15 cellular contexts compared by ENCODE assay signal in the genomic region with DNA sequence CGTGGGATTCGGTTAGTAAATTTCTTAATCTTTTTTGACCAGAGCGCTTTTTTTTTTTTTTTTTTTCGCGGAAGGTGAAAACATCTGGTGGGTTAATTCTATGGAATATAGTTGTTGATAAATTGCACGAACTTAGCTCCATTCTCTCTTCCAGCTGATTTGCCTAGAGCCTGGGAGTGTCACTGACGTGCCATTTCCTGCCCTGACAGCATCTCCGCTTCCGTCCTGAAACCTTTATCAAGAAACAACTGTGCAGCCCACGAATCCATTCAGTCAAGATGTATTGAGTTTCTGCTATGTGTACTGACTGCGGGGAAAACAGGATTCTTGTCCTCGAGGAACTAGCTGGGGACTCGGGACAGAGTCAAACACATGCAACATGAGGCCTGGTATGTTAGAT. TPM values are rescaled to one million over a fixed set of nuclear protein-coding genes. Genes with fewer than 3 reads are reported as not detected.
DNase-seq lines count a peak whose midpoint lies in the region; TF ChIP-seq lines count a peak whose summit lies in the region.
"Had no signal": no experiment of that assay in that cellular context is flagged by ENCODE, and none has a peak within 500 bp of the region (broad histone marks: within the 10 kb centered on the region; RNA-seq: fewer than 3 reads in every experiment).

No MANE protein-coding gene starts in this region.

- H2BK120ac ChIP-seq in neuronal stem cell (ENCODE audit: low read depth, low read length) = no peak overlapping the region

- no peak overlapping the region for H4K91ac ChIP-seq in neuronal stem cell (ENCODE audit: low read depth, low read length, poor library complexity)

- H3K27ac Mint-ChIP-seq in CD14-positive monocyte = no peak overlapping the region
- no peak overlapping the region for H3K27ac Mint-ChIP-seq in activated CD4-positive, alpha-beta memory T cell treated with anti-CD3 and anti-CD28 coated beads, Interleukin-2, amount 10 ng/mL, durations not matched to agents 7 days and 5 days
- H3K27ac Mint-ChIP-seq: activated naive CD8-positive, alpha-beta T cell treated with anti-CD3 and anti-CD28 coated beads, Interleukin-2, amount 50 U/mL, for 24 hours; naive thymus-derived CD4-positive, alpha-beta T cell had no signal

- 22 to 34% methylated on average over 13 of the region's 13 CpGs for WGBS in esophagus squamous epithelium, 2 donors
- no CpG with 5 or more reads among the region's 13 CpGs for WGBS in neuronal stem cell (ENCODE audit: extremely low coverage in 2 of 2, insufficient read length in 2 of 2, insufficient replicate concordance in 1 of 2), 2 donors

- H3K36me3 Mint-ChIP-seq in CD14-positive monocyte = no peaks in the 10 kb centered on the region
- H3K36me3 Mint-ChIP-seq in activated CD4-positive, alpha-beta memory T cell treated with anti-CD3 and anti-CD28 coated beads, Interleukin-2, amount 10 ng/mL, durations not matched to agents 7 days and 5 days (ENCODE audit: low read depth) = no peaks in the 10 kb centered on the region
- H3K36me3 Mint-ChIP-seq: naive thymus-derived CD4-positive, alpha-beta T cell had no signal

- no peaks in the 10 kb centered on the region for H3K9me3 Mint-ChIP-seq in CD14-positive monocyte
- H3K9me3 Mint-ChIP-seq in activated CD4-positive, alpha-beta memory T cell treated with anti-CD3 and anti-CD28 coated beads, Interleukin-2, amount 10 ng/mL, durations not matched to agents 7 days and 5 days = no peaks in the 10 kb centered on the region
- H3K9me3 Mint-ChIP-seq: activated naive CD8-positive, alpha-beta T cell treated with anti-CD3 and anti-CD28 coated beads, Interleukin-2, amount 50 U/mL, for 24 hours; naive thymus-derived CD4-positive, alpha-beta T cell had no signal

- no peak overlapping the region for H4K8ac ChIP-seq in neuronal stem cell (ENCODE audit: low read depth, low read length)

- H3K4me1 ChIP-seq in esophagus squamous epithelium (peaks cover 0 to 35% (median 6%) of the 10 kb centered on the region in 3 donors), neuronal stem cell (ENCODE audit: control insufficient read depth in 2 of 2, insufficient read depth in 1 of 2, low read depth in 1 of 2, low read length in 2 of 2) (peaks cover 12 to 33% of the 10 kb centered on the region in 2 donors)
- H3K4me1 ChIP-seq: sigmoid colon, testis had no signal

- H3K4me2 ChIP-seq in neuronal stem cell (ENCODE audit: insufficient read depth, low read length, poor library complexity, severe bottlenecking) = no peak overlapping the region

- no peak overlapping the region for H3K9ac ChIP-seq in neuronal stem cell (ENCODE audit: low read depth, low read length, poor library complexity)

- peaks cover 15% of the 10 kb centered on the region for H3K4me1 Mint-ChIP-seq in CD14-positive monocyte
- H3K4me1 Mint-ChIP-seq in activated CD4-positive, alpha-beta memory T cell treated with anti-CD3 and anti-CD28 coated beads, Interleukin-2, amount 10 ng/mL, durations not matched to agents 7 days and 5 days = no peaks in the 10 kb centered on the region
- H3K4me1 Mint-ChIP-seq: activated naive CD8-positive, alpha-beta T cell treated with anti-CD3 and anti-CD28 coated beads, Interleukin-2, amount 50 U/mL, for 24 hours had no signal

- no peak overlapping the region for H2BK15ac ChIP-seq in neuronal stem cell (ENCODE audit: low read length)

- no peaks in the 10 kb centered on the region for H3K27me3 ChIP-seq in esophagus squamous epithelium
- no peaks in the 10 kb centered on the region for H3K27me3 ChIP-seq in neuronal stem cell (ENCODE audit: control insufficient read depth in 3 of 3, insufficient read depth in 3 of 3, low read depth in 1 of 3, low read length in 3 of 3)
- H3K27me3 ChIP-seq: gastrocnemius medialis, sigmoid colon, testis had no signal

- intact Hi-C loops in esophagus squamous epithelium (cut with DNase I) = no loop called here
- intact Hi-C loops in CD14-positive monocyte (cut with micrococcal nuclease) = no loop called here

- H2AK5ac ChIP-seq in neuronal stem cell (ENCODE audit: low read depth, low read length) = no peak overlapping the region

- no peak overlapping the region for H3K4me3 Mint-ChIP-seq in CD14-positive monocyte
- H3K4me3 Mint-ChIP-seq in activated CD4-positive, alpha-beta memory T cell treated with anti-CD3 and anti-CD28 coated beads, Interleukin-2, amount 10 ng/mL, durations not matched to agents 7 days and 5 days = no peak overlapping the region
- H3K4me3 Mint-ChIP-seq: activated naive CD8-positive, alpha-beta T cell treated with anti-CD3 and anti-CD28 coated beads, Interleukin-2, amount 50 U/mL, for 24 hours; naive thymus-derived CD4-positive, alpha-beta T cell had no signal

- H3K27ac ChIP-seq in esophagus squamous epithelium (peak overlapping the region; percentile 71 to 90 (median 78)), neuronal stem cell (replicated peaks; ENCODE audit: low read length) (no peak overlapping the region)
- H3K27ac ChIP-seq: C4-2B, sigmoid colon, testis had no signal

- H3K23ac ChIP-seq in neuronal stem cell (ENCODE audit: low read depth, low read length, poor library complexity) = no peak overlapping the region

- CTCF ChIA-PET in activated CD4-positive, alpha-beta memory T cell treated with anti-CD3 and anti-CD28 coated beads, Interleukin-2, amount 10 ng/mL, durations not matched to agents 7 days and 5 days (lab: Charles Lee) = interaction anchor here (0.6 kb wide), 3 partner anchors 8 to 217 kb away, joined by 3 read pairs; no protein-coding TSS in a partner anchor

- H3K9me3 ChIP-seq in esophagus squamous epithelium = no peaks in the 10 kb centered on the region
- H3K9me3 ChIP-seq in neuronal stem cell (replicated peaks in 1 of 2; ENCODE audit: control insufficient read depth in 2 of 2, insufficient read depth in 1 of 2, low read depth in 1 of 2, low read length in 2 of 2) = no peaks in the 10 kb centered on the region
- H3K9me3 ChIP-seq: gastrocnemius medialis, sigmoid colon, testis had no signal

- peak overlapping the region in 2 of 4 donors; percentile 12 to 38 for H3K4me3 ChIP-seq in esophagus squamous epithelium
- H3K4me3 ChIP-seq in neuronal stem cell (ENCODE audit: low read length in 2 of 2) = peak overlapping the region in 1 of 2 donors; percentile 35
- H3K4me3 ChIP-seq: gastrocnemius medialis, sigmoid colon, testis had no signal

- no peak overlapping the region for H2BK5ac ChIP-seq in neuronal stem cell (ENCODE audit: low read length)

- H3K36me3 ChIP-seq in esophagus squamous epithelium (no peaks in the 10 kb centered on the region), neuronal stem cell (replicated peaks in 1 of 2; ENCODE audit: control insufficient read depth in 2 of 2, insufficient read depth in 2 of 2, low read length in 2 of 2) (no peaks in the 10 kb centered on the region)
- H3K36me3 ChIP-seq: gastrocnemius medialis, sigmoid colon had no signal

- H2AFZ ChIP-seq in neuronal stem cell (ENCODE audit: low read length) = peak overlapping the region; percentile 78

- H3K18ac ChIP-seq in neuronal stem cell (ENCODE audit: low read length) = no peak overlapping the region

- POLR2A ChIA-PET in activated CD4-positive, alpha-beta memory T cell treated with anti-CD3 and anti-CD28 coated beads, Interleukin-2, amount 10 ng/mL, durations not matched to agents 7 days and 5 days (lab: Charles Lee) = no interaction called here

- no peak overlapping the region for H2BK12ac ChIP-seq in neuronal stem cell (ENCODE audit: low read length)

- no peaks in the 10 kb centered on the region for H3K79me1 ChIP-seq in neuronal stem cell (ENCODE audit: low read depth, low read length)

- peak; percentile 30 for DNase-seq in EL
- peak; percentile 61 for DNase-seq in RPMI7951 (ENCODE audit: low read depth)
- no peak for DNase-seq in esophagus squamous epithelium (lab: John Stamatoyannopoulos, UW)
- DNase-seq in neuronal stem cell (ENCODE audit: low spot score) = no peak
- DNase-seq in NCI-H526 (lab: John Stamatoyannopoulos, UW) = no peak
- DNase-seq in CD14-positive monocyte (ENCODE audit: low spot score) = no peak
- no peak for DNase-seq in activated CD4-positive, alpha-beta memory T cell treated with anti-CD3 and anti-CD28 coated beads, Interleukin-2, amount 10 ng/mL, durations not matched to agents 7 days and 5 days
- DNase-seq in GDM1 (lab: John Stamatoyannopoulos, UW) = no peak
- DNase-seq: activated naive CD8-positive, alpha-beta T cell treated with anti-CD3 and anti-CD28 coated beads, Interleukin-2, amount 50 U/mL, for 24 hours; naive thymus-derived CD4-positive, alpha-beta T cell; NCI-H187 treated with DMSO at 0.1 percent for 48 hours; sigmoid colon had no signal

- no peak overlapping the region for H3K4ac ChIP-seq in neuronal stem cell (ENCODE audit: low read length)

- no peak for TF ChIP-seq CTCF in esophagus squamous epithelium (IDR thresholded peaks at IDR 0.05)
- no peak for TF ChIP-seq CTCF in CD14-positive monocyte (IDR thresholded peaks at IDR 0.05)

- H3K14ac ChIP-seq in neuronal stem cell (ENCODE audit: low read length) = no peak overlapping the region

- peaks cover under 1 to 11% (median 5%) of the 10 kb centered on the region in 3 donors for H3K27me3 Mint-ChIP-seq in CD14-positive monocyte (ENCODE audit: low read depth in 3 of 3)
- H3K27me3 Mint-ChIP-seq in activated CD4-positive, alpha-beta memory T cell treated with anti-CD3 and anti-CD28 coated beads, Interleukin-2, amount 10 ng/mL, durations not matched to agents 7 days and 5 days = peaks cover 4% of the 10 kb centered on the region
- H3K27me3 Mint-ChIP-seq: activated naive CD8-positive, alpha-beta T cell treated with anti-CD3 and anti-CD28 coated beads, Interleukin-2, amount 50 U/mL, for 24 hours had no signal

- TF ChIP-seq POLR2A in esophagus squamous epithelium (IDR thresholded peaks at IDR 0.05) = no peak

RNA-seq across cellular contexts. Expression of a gene that starts 59.5 kb away (rescaled TPM):
- not detected in 2 replicates for total RNA-seq in RPMI7951 (2014; rRNA removed; shearing (Covaris generic))
- 1,000 to 10,000 TPM in 3 of 4 donors, 100 to 1,000 TPM in 1; 626 to 2,995 (median 1,370) TPM for total RNA-seq in esophagus squamous epithelium
- polyA plus RNA-seq in neuronal stem cell (2013, experiment 1 of 2) = 0.29 TPM
- polyA plus RNA-seq in neuronal stem cell (2013, experiment 2 of 2) = 0.19 TPM
- not detected for polyA plus RNA-seq in CD14-positive monocyte
- total RNA-seq in activated CD4-positive, alpha-beta memory T cell treated with anti-CD3 and anti-CD28 coated beads, Interleukin-2, amount 10 ng/mL, durations not matched to agents 7 days and 5 days = not detected
- total RNA-seq: gastrocnemius medialis; naive thymus-derived CD4-positive, alpha-beta T cell; sigmoid colon had no signal
- polyA plus RNA-seq: naive thymus-derived CD4-positive, alpha-beta T cell had no signal

Comparison
In these comparisons a context has a peak if more than half of its experiments do, and no peak if none do; other contexts are left out.
1. DNase-seq: peak in EL (single experiment) and RPMI7951 (single experiment); none in esophagus squamous epithelium (single experiment), neuronal stem cell (single experiment), NCI-H526 (0 of 2), CD14-positive monocyte (single experiment), activated CD4-positive, alpha-beta memory T cell treated with anti-CD3 and anti-CD28 coated beads, Interleukin-2, amount 10 ng/mL, durations not matched to agents 7 days and 5 days (single experiment) and GDM1 (single experiment).
2. RNA of a gene that starts 59.5 kb away (total RNA-seq): 626 to 2,995 TPM in esophagus squamous epithelium; not detected in RPMI7951 and not detected in activated CD4-positive, alpha-beta memory T cell treated with anti-CD3 and anti-CD28 coated beads, Interleukin-2, amount 10 ng/mL, durations not matched to agents 7 days and 5 days; every median in the first group is over 100 times any median in the second.